ENCODE assay signal across 8 cellular contexts in genomic region chr9:83978992-83979811, GRCh38. TPM values are rescaled to one million over a fixed set of nuclear protein-coding genes. Genes with fewer than 3 reads are reported as not detected.
A peak's percentile ranks its signal among the peaks of the same experiment; 100 is the strongest.
DNase-seq lines count a peak whose midpoint lies in the region; ATAC-seq lines count a peak whose summit lies in the region.

No MANE protein-coding gene starts in this region.

- H3K4me3 Mint-ChIP-seq in activated CD4-positive, alpha-beta T cell treated with anti-CD3 and anti-CD28 coated beads, Interleukin-2, amount 10 ng/mL, durations not matched to agents 24 days and 14 days, result peak overlapping the region; percentile 94

- H3K36me3 Mint-ChIP-seq in activated CD4-positive, alpha-beta T cell treated with anti-CD3 and anti-CD28 coated beads, Interleukin-2, amount 10 ng/mL, durations not matched to agents 24 days and 14 days (ENCODE audit: low read depth), result peaks cover 66% of the 10 kb centered on the region

- peak; percentile 22 for ATAC-seq in HG02870 (IDR thresholded peaks at IDR 0.05; ENCODE audit: unreplicated experiment)
- peak; percentile 65 for ATAC-seq in left colon
- ATAC-seq in HG02571 (IDR thresholded peaks at IDR 0.05; ENCODE audit: unreplicated experiment), result no peak

- H3K27ac Mint-ChIP-seq in activated CD4-positive, alpha-beta T cell treated with anti-CD3 and anti-CD28 coated beads, Interleukin-2, amount 10 ng/mL, durations not matched to agents 24 days and 14 days, result peak overlapping the region; percentile 98

- intact Hi-C loops in activated CD4-positive, alpha-beta T cell treated with anti-CD3 and anti-CD28 coated beads, Interleukin-2, amount 10 ng/mL, durations not matched to agents 24 days and 14 days (cut with micrococcal nuclease), result loop anchor here (1.0 to 5.0 kb wide), 3 partner anchors 10 to 1962 kb away; partner anchors contain the start of gene NAA35
- intact Hi-C loops in left colon (cut with DNase I, micrococcal nuclease), result no loop called here

- DNase-seq in GM03348 (ENCODE audit: low spot score) (peak; percentile 89), NCI-H2227 treated with DMSO at 0.1 percent for 48 hours (lab: John Stamatoyannopoulos, UW) (peak; percentile 26), left colon (peak; percentile 90 to 93)
- peak; percentile 97 for DNase-seq in activated CD4-positive, alpha-beta T cell treated with anti-CD3 and anti-CD28 coated beads, Interleukin-2, amount 10 ng/mL, durations not matched to agents 24 days and 14 days
- DNase-seq in stimulated activated CD4-positive, alpha-beta T cell treated with anti-CD3 and anti-CD28 coated beads, Interleukin-1b, Interleukin-23, amount 100 ng/mL, for 1 hour (ENCODE audit: low read depth in 2 of 2), result peak; percentile 73 to 75

- peak overlapping the region; percentile 100 for H3K27ac ChIP-seq in cingulate gyrus (ENCODE audit: low read depth, low read length)

- no peaks in the 10 kb centered on the region for H3K9me3 Mint-ChIP-seq in activated CD4-positive, alpha-beta T cell treated with anti-CD3 and anti-CD28 coated beads, Interleukin-2, amount 10 ng/mL, durations not matched to agents 24 days and 14 days

- H3K4me1 Mint-ChIP-seq in activated CD4-positive, alpha-beta T cell treated with anti-CD3 and anti-CD28 coated beads, Interleukin-2, amount 10 ng/mL, durations not matched to agents 24 days and 14 days, result peaks cover 42% of the 10 kb centered on the region

- H3K27me3 Mint-ChIP-seq in activated CD4-positive, alpha-beta T cell treated with anti-CD3 and anti-CD28 coated beads, Interleukin-2, amount 10 ng/mL, durations not matched to agents 24 days and 14 days, result no peaks in the 10 kb centered on the region

RNA-seq across cellular contexts. Expression of gene HNRNPK, which starts 0.8 kb away (rescaled TPM):
- 892 and 897 TPM in 2 replicates for total RNA-seq in activated CD4-positive, alpha-beta T cell treated with anti-CD3 and anti-CD28 coated beads, Interleukin-2, amount 10 ng/mL, durations not matched to agents 24 days and 14 days
- total RNA-seq in left colon, result 100 to 1,000 TPM; 376 to 418 TPM

RNA-seq across cellular contexts. Expression of gene RMI1, which starts 1.4 kb away (rescaled TPM):
- 28.9 and 29.3 TPM in 2 replicates for total RNA-seq in activated CD4-positive, alpha-beta T cell treated with anti-CD3 and anti-CD28 coated beads, Interleukin-2, amount 10 ng/mL, durations not matched to agents 24 days and 14 days
- total RNA-seq in left colon, result 10 to 100 TPM in 1 of 2 donors, 1 to 10 TPM in 1; 9.4 to 13.1 TPM

RNA-seq across cellular contexts. Expression of gene KIF27, which starts 58.0 kb away (rescaled TPM):
- 2.4 and 2.7 TPM in 2 replicates for total RNA-seq in activated CD4-positive, alpha-beta T cell treated with anti-CD3 and anti-CD28 coated beads, Interleukin-2, amount 10 ng/mL, durations not matched to agents 24 days and 14 days
- 1 to 10 TPM; 3.2 to 3.3 TPM for total RNA-seq in left colon

Comparison
In these comparisons a context has a peak if more than half of its experiments do, and no peak if none do; other contexts are left out.
1. DNase-seq: peak in every context shown above with its lines; median percentile 97 in activated CD4-positive, alpha-beta T cell treated with anti-CD3 and anti-CD28 coated beads, Interleukin-2, amount 10 ng/mL, durations not matched to agents 24 days and 14 days; 92 in left colon; 89 in GM03348; 74 in stimulated activated CD4-positive, alpha-beta T cell treated with anti-CD3 and anti-CD28 coated beads, Interleukin-1b, Interleukin-23, amount 100 ng/mL, for 1 hour; 26 in NCI-H2227 treated with DMSO at 0.1 percent for 48 hours.